In the genomic region with DNA sequence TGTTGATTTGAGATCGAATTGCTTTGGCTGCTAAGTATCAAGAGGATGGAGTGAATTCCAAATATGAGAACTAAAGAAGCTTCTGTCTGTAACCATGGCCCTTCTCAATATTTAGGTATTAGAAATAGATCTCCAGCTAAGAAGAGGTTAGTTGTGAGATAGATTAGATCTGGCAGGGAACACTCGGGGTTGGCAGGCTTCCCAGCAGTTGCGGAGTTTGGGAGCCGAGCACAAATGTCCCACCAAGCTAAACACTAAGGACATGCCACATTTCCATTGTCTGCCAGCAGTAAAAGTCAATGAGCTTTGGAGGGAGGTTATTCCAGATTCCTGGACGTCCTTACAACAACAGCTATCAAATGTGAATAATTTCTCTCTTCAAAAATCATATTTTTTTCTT, we compare ENCODE assay signal across 19 cellular contexts.
DNase-seq lines count a peak whose midpoint lies in the region; ATAC-seq, FAIRE-seq and TF ChIP-seq lines count a peak whose summit lies in the region.
"Had no signal": no experiment of that assay in that cellular context is flagged by ENCODE, and none has a peak within 500 bp of the region (broad histone marks: within the 10 kb centered on the region; RNA-seq: fewer than 3 reads in every experiment).

No MANE protein-coding gene starts in this region.

- H3K36me3 Mint-ChIP-seq in stimulated activated memory B cell treated with anti-CD40 and anti-IgM and Interleukin-4, amounts not matched to agents 10 μg/mL and 1 μg/mL and 100 μg/mL, for 72 hours = no peaks in the 10 kb centered on the region
- H3K36me3 Mint-ChIP-seq in T-cell = no peaks in the 10 kb centered on the region

- no peak overlapping the region for H3K4me2 ChIP-seq in osteoblast (ENCODE audit: insufficient read depth, low read length)

- H3K79me2 ChIP-seq in osteoblast (ENCODE audit: insufficient read depth, low read length) = no peaks in the 10 kb centered on the region

- CTCF ChIA-PET in T-cell (lab: Charles Lee) = no interaction called here

- DNase-seq in Ammon's horn (ENCODE audit: low spot score) (peak; percentile 7), D721Med (ENCODE audit: insufficient read length, low spot score) (no peak), NCI-H345 (lab: John Stamatoyannopoulos, UW) (peak; percentile 78), astrocyte of the hippocampus (ENCODE audit: low read depth, low spot score) (peak; percentile 22), T-cell (no peak), osteoblast (ENCODE audit: insufficient read length, low spot score, missing footprints) (no peak), hypothalamus (lab: John Stamatoyannopoulos, UW) (no peak)
- DNase-seq: NCI-H1105 treated with DMSO at 0.1 percent for 48 hours, NCI-H1694, NCI-H2107, NCI-H510A, Peyer's patch, T-helper 2 cell had no signal

- H3K4me1 Mint-ChIP-seq in stimulated activated memory B cell treated with anti-CD40 and anti-IgM and Interleukin-4, amounts not matched to agents 10 μg/mL and 1 μg/mL and 100 μg/mL, for 72 hours = no peaks in the 10 kb centered on the region
- H3K4me1 Mint-ChIP-seq in T-cell = no peaks in the 10 kb centered on the region

- no peaks in the 10 kb centered on the region for H3K27me3 ChIP-seq in osteoblast (ENCODE audit: insufficient read depth, low read length)
- H3K27me3 ChIP-seq: Peyer's patch had no signal

- H3K27ac Mint-ChIP-seq in stimulated activated memory B cell treated with anti-CD40 and anti-IgM and Interleukin-4, amounts not matched to agents 10 μg/mL and 1 μg/mL and 100 μg/mL, for 72 hours = no peak overlapping the region
- no peak overlapping the region for H3K27ac Mint-ChIP-seq in T-cell

- H3K27me3 Mint-ChIP-seq in stimulated activated memory B cell treated with anti-CD40 and anti-IgM and Interleukin-4, amounts not matched to agents 10 μg/mL and 1 μg/mL and 100 μg/mL, for 72 hours = peaks cover 11% of the 10 kb centered on the region
- no peaks in the 10 kb centered on the region for H3K27me3 Mint-ChIP-seq in T-cell

- H3K9me3 Mint-ChIP-seq in stimulated activated memory B cell treated with anti-CD40 and anti-IgM and Interleukin-4, amounts not matched to agents 10 μg/mL and 1 μg/mL and 100 μg/mL, for 72 hours = peaks cover 3% of the 10 kb centered on the region
- peaks cover 5 to 19% (median 19%) of the 10 kb centered on the region in 3 donors for H3K9me3 Mint-ChIP-seq in T-cell

- H3K9me3 ChIP-seq in osteoblast (ENCODE audit: low read depth, low read length) = no peaks in the 10 kb centered on the region
- H3K9me3 ChIP-seq: Peyer's patch had no signal

- POLR2A ChIA-PET in T-cell (lab: Charles Lee) = no interaction called here

- H3K4me3 Mint-ChIP-seq in stimulated activated memory B cell treated with anti-CD40 and anti-IgM and Interleukin-4, amounts not matched to agents 10 μg/mL and 1 μg/mL and 100 μg/mL, for 72 hours = no peak overlapping the region
- no peak overlapping the region for H3K4me3 Mint-ChIP-seq in T-cell

- peak; percentile 51 for FAIRE-seq in D721Med (lab: Jason Lieb, UNC)
- FAIRE-seq: GM12878, GM19239, H1, K562 had no signal

- H3K36me3 ChIP-seq in osteoblast (ENCODE audit: insufficient read depth, low read length) = no peaks in the 10 kb centered on the region
- H3K36me3 ChIP-seq: Peyer's patch had no signal

- H3K4me1 ChIP-seq in osteoblast (ENCODE audit: insufficient read depth, low read length) = no peaks in the 10 kb centered on the region
- H3K4me1 ChIP-seq: Peyer's patch had no signal

- H4K20me1 ChIP-seq in osteoblast (ENCODE audit: insufficient read depth, low read length) = no peaks in the 10 kb centered on the region

- no peak overlapping the region for H3K27ac ChIP-seq in osteoblast (ENCODE audit: low read depth, low read length)
- H3K27ac ChIP-seq: C4-2B, Peyer's patch had no signal

- ATAC-seq in stimulated activated memory B cell treated with anti-CD40 and anti-IgM and Interleukin-4, amounts not matched to agents 10 μg/mL and 1 μg/mL and 100 μg/mL, for 72 hours = no peak
- ATAC-seq in T-cell (replicated peaks in 1 of 4) = no peak
- ATAC-seq: GM12878, K562 had no signal

- no peak overlapping the region for H3K4me3 ChIP-seq in osteoblast (ENCODE audit: insufficient read depth, low read length)
- H3K4me3 ChIP-seq: GM12878, K562, Peyer's patch had no signal

- TF ChIP-seq CTCF in D721Med (IDR thresholded peaks at IDR 0.05; ENCODE audit: insufficient read depth, missing control alignments) (no peak), osteoblast (IDR thresholded peaks at IDR 0.05; ENCODE audit: extremely low read depth, low read depth, low read length) (no peak)

- H2AFZ ChIP-seq in osteoblast (ENCODE audit: low read length) = no peak overlapping the region

Comparison
In these comparisons a context has a peak if more than half of its experiments do, and no peak if none do; other contexts are left out.
1. DNase-seq: peak in Ammon's horn (single experiment), NCI-H345 (single experiment) and astrocyte of the hippocampus (single experiment); none in D721Med (single experiment), T-cell (0 of 34), osteoblast (single experiment) and hypothalamus (0 of 51).